In genomic region chr4:92566284-92566683, GRCh38 we compare ENCODE assay signal across 18 cellular contexts.
"Had no signal": no experiment of that assay in that cellular context is flagged by ENCODE, and none has a peak within 500 bp of the region (broad histone marks: within the 10 kb centered on the region; RNA-seq: fewer than 3 reads in every experiment).

No MANE protein-coding gene starts in this region.

- ATAC-seq: heart left ventricle; left lobe of liver; natural killer cell; right lobe of liver; stimulated activated effector memory CD8-positive, alpha-beta T cell treated with anti-CD3 and anti-CD28 coated beads, Interleukin-12 subunit alpha, Interleukin-12 subunit beta, amount 100 ng/mL, for 72 hours; stimulated activated naive CD8-positive, alpha-beta T cell treated with anti-CD3 and anti-CD28 coated beads, Interleukin-15, Interleukin-2, amounts not matched to agents 100 U/mL and 50 U/mL, for 24 hours had no signal

- H3K36me3 ChIP-seq: heart left ventricle, ovary, right lobe of liver, thoracic aorta had no signal

- H3K9me3 ChIP-seq: ovary, right lobe of liver, thoracic aorta had no signal

- DNase-seq: erythroblast; foreskin melanocyte; heart left ventricle; kidney glomerular epithelial cell; mammary epithelial cell; natural killer cell; ovary; right lobe of liver; stimulated activated CD4-positive, alpha-beta T cell treated with anti-CD3 and anti-CD28 coated beads, Interleukin-4, amount 100 ng/mL, for 1 hour; stimulated activated CD8-positive, alpha-beta memory T cell treated with anti-CD3 and anti-CD28 coated beads, Interleukin-4, amount 100 ng/mL, for 48 hours; stimulated activated naive CD8-positive, alpha-beta T cell treated with anti-CD3 and anti-CD28 coated beads, Interleukin-15, Interleukin-2, amounts not matched to agents 100 U/mL and 50 U/mL, for 24 hours had no signal

- H3K27ac Mint-ChIP-seq: dendritic cell treated with granulocyte-macrophage colony-stimulating factor and Interleukin-4, amounts not matched to agents 40 ng/mL and 50 ng/mL, for 4 days; natural killer cell; progenitor cell of endocrine pancreas; stimulated activated effector memory CD8-positive, alpha-beta T cell treated with anti-CD3 and anti-CD28 coated beads, Interleukin-12 subunit alpha, Interleukin-12 subunit beta, amount 100 ng/mL, for 72 hours had no signal

- H3K36me3 Mint-ChIP-seq: stimulated activated effector memory CD8-positive, alpha-beta T cell treated with anti-CD3 and anti-CD28 coated beads, Interleukin-12 subunit alpha, Interleukin-12 subunit beta, amount 100 ng/mL, for 72 hours had no signal

- H3K27ac ChIP-seq: heart left ventricle, ovary, right lobe of liver, thoracic aorta had no signal

- H3K4me1 ChIP-seq: heart left ventricle, right lobe of liver had no signal

- H3K27me3 Mint-ChIP-seq: central memory CD8-positive, alpha-beta T cell; dendritic cell treated with granulocyte-macrophage colony-stimulating factor and Interleukin-4, amounts not matched to agents 40 ng/mL and 50 ng/mL, for 4 days; progenitor cell of endocrine pancreas had no signal

- H3K4me1 Mint-ChIP-seq: central memory CD8-positive, alpha-beta T cell; natural killer cell; stimulated activated effector memory CD8-positive, alpha-beta T cell treated with anti-CD3 and anti-CD28 coated beads, Interleukin-12 subunit alpha, Interleukin-12 subunit beta, amount 100 ng/mL, for 72 hours had no signal

- H3K27me3 ChIP-seq: heart left ventricle, ovary, right lobe of liver had no signal

- H3K4me3 ChIP-seq: heart left ventricle, ovary, right lobe of liver, thoracic aorta had no signal

- H3K4me3 Mint-ChIP-seq: central memory CD8-positive, alpha-beta T cell; dendritic cell treated with granulocyte-macrophage colony-stimulating factor and Interleukin-4, amounts not matched to agents 40 ng/mL and 50 ng/mL, for 4 days; natural killer cell; neural crest cell; stimulated activated effector memory CD8-positive, alpha-beta T cell treated with anti-CD3 and anti-CD28 coated beads, Interleukin-12 subunit alpha, Interleukin-12 subunit beta, amount 100 ng/mL, for 72 hours had no signal
